In genomic region chr10:46022978-46023702, GRCh38 we compare ENCODE assay signal across 1 cellular context.
A peak's percentile ranks its signal among the peaks of the same experiment; 100 is the strongest.
TF ChIP-seq lines count a peak whose summit lies in the region.

No MANE protein-coding gene starts in this region.

TF ChIP-seq in HepG2, 621 proteins besides CTCF, POLR2A, EP300 and RAD21 (continued from another document and continues in another):
- TF ChIP-seq ZXDC (CRISPR knock-in tag; IDR thresholded peaks at IDR 0.05) = no peak
- 0 out of 2 replicates have a peak, but pooled peaks have one; percentile 95 for TF ChIP-seq ZSCAN31 (CRISPR knock-in tag; IDR thresholded peaks at IDR 0.05; ENCODE audit: low read depth)
- TF ChIP-seq ZNF678 (CRISPR knock-in tag; IDR thresholded peaks at IDR 0.05) = no peak
- TF ChIP-seq TGIF2 (CRISPR knock-in tag; IDR thresholded peaks at IDR 0.05) = peak; percentile 84
- peak; percentile 77 for TF ChIP-seq IRF2 (CRISPR knock-in tag; IDR thresholded peaks at IDR 0.05)
- peak; percentile 52; the same call in 1 of the 2 replicates for TF ChIP-seq ZNF773 (CRISPR knock-in tag; IDR thresholded peaks at IDR 0.05; ENCODE audit: borderline replicate concordance)
- 0 out of 2 replicates have a peak, but pooled peaks have one; percentile 36 for TF ChIP-seq PRDM10 (CRISPR knock-in tag; IDR thresholded peaks at IDR 0.05; ENCODE audit: low read depth)
- no peak for TF ChIP-seq GTF2F1 (IDR thresholded peaks at IDR 0.05; ENCODE audit: low read length)
- peak; percentile 39; the same call in 1 of the 2 replicates for TF ChIP-seq RFX5 (IDR thresholded peaks at IDR 0.05; ENCODE audit: low read depth, low read length)
- no peak for TF ChIP-seq PLSCR1 (CRISPR knock-in tag; IDR thresholded peaks at IDR 0.05; ENCODE audit: borderline replicate concordance)
- peak in 1 of 2 experiments; percentile 79; a peak in 2 of 4 replicates for TF ChIP-seq REST (IDR thresholded peaks at IDR 0.05; ENCODE audit: borderline replicate concordance in 1 of 2, low read depth in 1 of 2, low read length in 2 of 2)
- TF ChIP-seq NPAS2 (CRISPR knock-in tag; IDR thresholded peaks at IDR 0.05; ENCODE audit: borderline replicate concordance) = no peak
- TF ChIP-seq ZNF296 (CRISPR knock-in tag; conservative IDR thresholded peaks at IDR 0.05) = no peak
- TF ChIP-seq ZBTB4 (CRISPR knock-in tag; IDR thresholded peaks at IDR 0.05; ENCODE audit: borderline replicate concordance) = peak; percentile 83; the same call in 1 of the 2 replicates
- peak; percentile 51; the same call in 1 of the 2 replicates for TF ChIP-seq SNAI1 (CRISPR knock-in tag; IDR thresholded peaks at IDR 0.05; ENCODE audit: borderline replicate concordance)
- TF ChIP-seq ZNF335 (CRISPR knock-in tag; IDR thresholded peaks at IDR 0.05) = peak; percentile 76; the same call in 1 of the 2 replicates
- no peak for TF ChIP-seq NCOA5 (CRISPR knock-in tag; IDR thresholded peaks at IDR 0.05)
- TF ChIP-seq ZNF547 (CRISPR knock-in tag; IDR thresholded peaks at IDR 0.05) = peak; percentile 87
- peak; percentile 59; the same call in 1 of the 2 replicates for TF ChIP-seq THAP9 (CRISPR knock-in tag; IDR thresholded peaks at IDR 0.05; ENCODE audit: borderline replicate concordance)
- peak; percentile 79; the same call in 1 of the 2 replicates for TF ChIP-seq KDM4B (CRISPR knock-in tag; IDR thresholded peaks at IDR 0.05)
- no peak for TF ChIP-seq MAFF (IDR thresholded peaks at IDR 0.05; ENCODE audit: low read depth, low read length)
- TF ChIP-seq ZNF101 (CRISPR knock-in tag; IDR thresholded peaks at IDR 0.05; ENCODE audit: borderline replicate concordance, low read depth) = no peak
- TF ChIP-seq PITX1 (CRISPR knock-in tag; IDR thresholded peaks at IDR 0.05) = peak; percentile 89
- TF ChIP-seq ZBTB33 (CRISPR knock-in tag; IDR thresholded peaks at IDR 0.05) = peak; percentile 26; the same call in 1 of the 2 replicates
- no peak for TF ChIP-seq HDAC6 (IDR thresholded peaks at IDR 0.05; ENCODE audit: low read depth, low read length)
- no peak for TF ChIP-seq SMARCC2 (IDR thresholded peaks at IDR 0.05)
- TF ChIP-seq NFIC (IDR thresholded peaks at IDR 0.05; ENCODE audit: low read length) = no peak
- no peak for TF ChIP-seq MED8 (CRISPR knock-in tag; IDR thresholded peaks at IDR 0.05; ENCODE audit: insufficient replicate concordance)
- TF ChIP-seq ONECUT2 (CRISPR knock-in tag; IDR thresholded peaks at IDR 0.05) = 0 out of 2 replicates have a peak, but pooled peaks have one; percentile 45
- TF ChIP-seq SP2 (CRISPR knock-in tag; IDR thresholded peaks at IDR 0.05) = peak; percentile 62
- TF ChIP-seq ZNF12 (CRISPR knock-in tag; IDR thresholded peaks at IDR 0.05) = peak; percentile 42; the same call in 1 of the 2 replicates
- TF ChIP-seq ZNF24 (IDR thresholded peaks at IDR 0.05) = no peak
- no peak for TF ChIP-seq MTF2 (CRISPR knock-in tag; IDR thresholded peaks at IDR 0.05; ENCODE audit: borderline replicate concordance)
- TF ChIP-seq PTBP1 (IDR thresholded peaks at IDR 0.05; ENCODE audit: low read depth, low read length, poor library complexity, severe bottlenecking) = no peak
- no peak for TF ChIP-seq RORA (CRISPR knock-in tag; IDR thresholded peaks at IDR 0.05)
- TF ChIP-seq MEIS2 (CRISPR knock-in tag; IDR thresholded peaks at IDR 0.05) = peak; percentile 90; the same call in 1 of the 2 replicates
- TF ChIP-seq RBFOX2 (IDR thresholded peaks at IDR 0.05; ENCODE audit: low read depth, low read length) = peak; percentile 99
- no peak for TF ChIP-seq ZNF44 (CRISPR knock-in tag; IDR thresholded peaks at IDR 0.05)
- TF ChIP-seq ZNF746 (CRISPR knock-in tag; IDR thresholded peaks at IDR 0.05) = no peak
- no peak for TF ChIP-seq STAT5B (CRISPR knock-in tag; IDR thresholded peaks at IDR 0.05)
- TF ChIP-seq GATAD1 (CRISPR knock-in tag; IDR thresholded peaks at IDR 0.05) = peak; percentile 71; the same call in 1 of the 2 replicates
- no peak for TF ChIP-seq TP53 (CRISPR knock-in tag; conservative IDR thresholded peaks at IDR 0.05)
- peak; percentile 64; the same call in 1 of the 2 replicates for TF ChIP-seq HDAC2 (CRISPR knock-in tag; IDR thresholded peaks at IDR 0.05)
- no peak for TF ChIP-seq ZNF282 (IDR thresholded peaks at IDR 0.05; ENCODE audit: partially characterized antibody)
- TF ChIP-seq MED1 (CRISPR knock-in tag; IDR thresholded peaks at IDR 0.05) = peak; percentile 93
- no peak for TF ChIP-seq ZNF10 (CRISPR knock-in tag; IDR thresholded peaks at IDR 0.05; ENCODE audit: borderline replicate concordance, low read depth)
- TF ChIP-seq SOX5 (CRISPR knock-in tag; IDR thresholded peaks at IDR 0.05; ENCODE audit: borderline replicate concordance) = peak; percentile 67; the same call in 1 of the 2 replicates
- TF ChIP-seq ZBTB3 (CRISPR knock-in tag; IDR thresholded peaks at IDR 0.05; ENCODE audit: borderline replicate concordance, low read depth) = no peak
- TF ChIP-seq NFE2L2 (IDR thresholded peaks at IDR 0.05; ENCODE audit: low read length) = no peak
